ENCODE assay signal across 1 cellular context in the genomic region with DNA sequence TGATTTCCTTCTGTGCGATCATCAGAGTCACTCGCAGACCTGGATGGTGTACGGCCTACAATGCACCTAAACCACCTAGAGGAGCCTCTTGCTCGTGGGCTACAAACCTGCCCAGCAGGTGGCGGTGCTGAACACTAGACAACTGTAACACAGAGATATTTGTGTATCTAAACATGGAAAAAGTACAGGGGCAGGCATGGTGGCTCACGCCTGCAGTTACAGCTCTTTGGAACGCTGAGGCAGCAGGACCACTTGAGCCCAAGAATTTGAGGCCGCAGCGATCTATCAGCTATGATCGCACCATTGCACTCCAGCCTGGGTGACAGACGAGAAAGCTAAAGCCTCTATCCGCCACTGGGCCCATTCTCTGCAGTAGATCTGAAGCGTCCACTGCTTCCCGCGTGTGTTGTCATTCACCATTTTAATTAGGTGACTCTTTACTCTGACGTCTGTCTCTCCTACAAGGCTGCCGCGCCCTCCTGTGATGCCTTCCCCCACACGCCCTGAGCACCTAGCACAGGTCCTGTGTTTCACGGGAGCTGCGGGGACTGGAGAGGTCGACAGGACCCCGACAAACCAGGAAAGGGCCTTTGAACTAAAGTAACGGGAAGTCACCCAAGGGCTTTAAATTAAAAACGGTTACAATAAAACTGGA.
TF ChIP-seq lines count a peak whose summit lies in the region.

No MANE protein-coding gene starts in this region.

TF ChIP-seq in K562, 482 proteins besides CTCF, POLR2A, EP300 and RAD21 (continues in another document):
- TF ChIP-seq BHLHE40 (IDR thresholded peaks at IDR 0.05; ENCODE audit: low read length) (no peak), JUND (IDR thresholded peaks at IDR 0.05; ENCODE audit: borderline replicate concordance, low read depth, low read length) (no peak), JUND (tag; IDR thresholded peaks at IDR 0.05; ENCODE audit: borderline replicate concordance, low read depth, low read length) (0 out of 3 replicates have a peak, but pooled peaks have one; percentile 19), ZFX (CRISPR knock-in tag; IDR thresholded peaks at IDR 0.05) (peak; percentile 69), MAFG (tag; conservative IDR thresholded peaks at IDR 0.05) (no peak), SAP30 (IDR thresholded peaks at IDR 0.05; ENCODE audit: borderline replicate concordance, insufficient read depth, low read depth, low read length, poor library complexity, severe bottlenecking) (peak; percentile 60), TCFL5 (CRISPR knock-in tag; conservative IDR thresholded peaks at IDR 0.05) (no peak), HDAC3 (IDR thresholded peaks at IDR 0.05; ENCODE audit: borderline replicate concordance, partially characterized antibody) (no peak), RB1 (IDR thresholded peaks at IDR 0.05; ENCODE audit: low read depth) (0 out of 2 replicates have a peak, but pooled peaks have one; percentile 22), ZEB2 (IDR thresholded peaks at IDR 0.05) (peak; percentile 81), POLR2AphosphoS5 (IDR thresholded peaks at IDR 0.05; ENCODE audit: control insufficient read depth, insufficient read depth, low read depth, low read length) (peak; percentile 48), ZNF174 (CRISPR knock-in tag; IDR thresholded peaks at IDR 0.05) (no peak), ZNF57 (CRISPR knock-in tag; IDR thresholded peaks at IDR 0.05) (no peak), HDAC1 (IDR thresholded peaks at IDR 0.05) (0 out of 4 replicates have a peak, but pooled peaks of 1 of the 2 experiments have one; percentile 22), FOXK2 (conservative IDR thresholded peaks at IDR 0.05 in 1 of 2, IDR thresholded peaks at IDR 0.05 in 1 of 2; ENCODE audit: low read depth in 2 of 2) (peak; percentile 46 to 63; a peak in 2 of 4 replicates), ARHGAP35 (IDR thresholded peaks at IDR 0.05; ENCODE audit: partially characterized antibody) (no peak), CAMTA2 (CRISPR knock-in tag; conservative IDR thresholded peaks at IDR 0.05) (no peak), U2AF1 (optimal IDR thresholded peaks at IDR 0.05; ENCODE audit: low read depth, low read length) (no peak), ZNF583 (CRISPR knock-in tag; IDR thresholded peaks at IDR 0.05) (no peak), YY1 (IDR thresholded peaks at IDR 0.05; ENCODE audit: borderline replicate concordance in 1 of 3, control insufficient read depth in 1 of 3, extremely low read depth in 1 of 3, insufficient read depth in 3 of 3, insufficient read length in 1 of 3, insufficient replicate concordance in 2 of 3, low read depth in 1 of 3, low read length in 2 of 3) (peak in 2 of 3 experiments; percentile 37 to 52), CHD2 (IDR thresholded peaks at IDR 0.05; ENCODE audit: low read depth, low read length) (no peak), DLX4 (CRISPR knock-in tag; IDR thresholded peaks at IDR 0.05) (no peak), ZBTB11 (CRISPR knock-in tag; IDR thresholded peaks at IDR 0.05) (no peak), RNF2 (IDR thresholded peaks at IDR 0.05) (no peak), VEZF1 (CRISPR knock-in tag; IDR thresholded peaks at IDR 0.05) (no peak), TBL1XR1 (IDR thresholded peaks at IDR 0.05; ENCODE audit: low read length in 2 of 2) (no peak), ESRRB (CRISPR knock-in tag; IDR thresholded peaks at IDR 0.05; ENCODE audit: borderline replicate concordance) (no peak), FOXJ3 (CRISPR knock-in tag; IDR thresholded peaks at IDR 0.05) (peak; percentile 81), MECOM (CRISPR knock-in tag; IDR thresholded peaks at IDR 0.05) (no peak), ZNF717 (CRISPR knock-in tag; IDR thresholded peaks at IDR 0.05) (no peak), FOXA3 (CRISPR knock-in tag; conservative IDR thresholded peaks at IDR 0.05 in 1 of 2, IDR thresholded peaks at IDR 0.05 in 1 of 2) (0 out of 4 replicates have a peak, but pooled peaks of 1 of the 2 experiments have one; percentile 54), MTA3 (IDR thresholded peaks at IDR 0.05; ENCODE audit: borderline replicate concordance) (no peak; the same call in 1 of the 2 replicates), ZBTB1 (CRISPR knock-in tag; IDR thresholded peaks at IDR 0.05; ENCODE audit: borderline replicate concordance, low read depth) (no peak), ATF7 (IDR thresholded peaks at IDR 0.05) (no peak), CBX1 (IDR thresholded peaks at IDR 0.05; ENCODE audit: low read depth) (no peak), GABPB2 (CRISPR knock-in tag; conservative IDR thresholded peaks at IDR 0.05) (no peak), CREM (IDR thresholded peaks at IDR 0.05; ENCODE audit: low read depth) (peak; percentile 32; the same call in 1 of the 2 replicates)
- TF ChIP-seq, protein P1, sequence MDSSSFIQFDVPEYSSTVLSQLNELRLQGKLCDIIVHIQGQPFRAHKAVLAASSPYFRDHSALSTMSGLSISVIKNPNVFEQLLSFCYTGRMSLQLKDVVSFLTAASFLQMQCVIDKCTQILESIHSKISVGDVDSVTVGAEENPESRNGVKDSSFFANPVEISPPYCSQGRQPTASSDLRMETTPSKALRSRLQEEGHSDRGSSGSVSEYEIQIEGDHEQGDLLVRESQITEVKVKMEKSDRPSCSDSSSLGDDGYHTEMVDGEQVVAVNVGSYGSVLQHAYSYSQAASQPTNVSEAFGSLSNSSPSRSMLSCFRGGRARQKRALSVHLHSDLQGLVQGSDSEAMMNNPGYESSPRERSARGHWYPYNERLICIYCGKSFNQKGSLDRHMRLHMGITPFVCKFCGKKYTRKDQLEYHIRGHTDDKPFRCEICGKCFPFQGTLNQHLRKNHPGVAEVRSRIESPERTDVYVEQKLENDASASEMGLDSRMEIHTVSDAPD (CRISPR knock-in tag; IDR thresholded peaks at IDR 0.05): no peak
- TF ChIP-seq, protein P2, sequence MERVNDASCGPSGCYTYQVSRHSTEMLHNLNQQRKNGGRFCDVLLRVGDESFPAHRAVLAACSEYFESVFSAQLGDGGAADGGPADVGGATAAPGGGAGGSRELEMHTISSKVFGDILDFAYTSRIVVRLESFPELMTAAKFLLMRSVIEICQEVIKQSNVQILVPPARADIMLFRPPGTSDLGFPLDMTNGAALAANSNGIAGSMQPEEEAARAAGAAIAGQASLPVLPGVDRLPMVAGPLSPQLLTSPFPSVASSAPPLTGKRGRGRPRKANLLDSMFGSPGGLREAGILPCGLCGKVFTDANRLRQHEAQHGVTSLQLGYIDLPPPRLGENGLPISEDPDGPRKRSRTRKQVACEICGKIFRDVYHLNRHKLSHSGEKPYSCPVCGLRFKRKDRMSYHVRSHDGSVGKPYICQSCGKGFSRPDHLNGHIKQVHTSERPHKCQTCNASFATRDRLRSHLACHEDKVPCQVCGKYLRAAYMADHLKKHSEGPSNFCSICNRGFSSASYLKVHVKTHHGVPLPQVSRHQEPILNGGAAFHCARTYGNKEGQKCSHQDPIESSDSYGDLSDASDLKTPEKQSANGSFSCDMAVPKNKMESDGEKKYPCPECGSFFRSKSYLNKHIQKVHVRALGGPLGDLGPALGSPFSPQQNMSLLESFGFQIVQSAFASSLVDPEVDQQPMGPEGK (CRISPR knock-in tag; IDR thresholded peaks at IDR 0.05; ENCODE audit: borderline replicate concordance): no peak
- TF ChIP-seq, protein P3, sequence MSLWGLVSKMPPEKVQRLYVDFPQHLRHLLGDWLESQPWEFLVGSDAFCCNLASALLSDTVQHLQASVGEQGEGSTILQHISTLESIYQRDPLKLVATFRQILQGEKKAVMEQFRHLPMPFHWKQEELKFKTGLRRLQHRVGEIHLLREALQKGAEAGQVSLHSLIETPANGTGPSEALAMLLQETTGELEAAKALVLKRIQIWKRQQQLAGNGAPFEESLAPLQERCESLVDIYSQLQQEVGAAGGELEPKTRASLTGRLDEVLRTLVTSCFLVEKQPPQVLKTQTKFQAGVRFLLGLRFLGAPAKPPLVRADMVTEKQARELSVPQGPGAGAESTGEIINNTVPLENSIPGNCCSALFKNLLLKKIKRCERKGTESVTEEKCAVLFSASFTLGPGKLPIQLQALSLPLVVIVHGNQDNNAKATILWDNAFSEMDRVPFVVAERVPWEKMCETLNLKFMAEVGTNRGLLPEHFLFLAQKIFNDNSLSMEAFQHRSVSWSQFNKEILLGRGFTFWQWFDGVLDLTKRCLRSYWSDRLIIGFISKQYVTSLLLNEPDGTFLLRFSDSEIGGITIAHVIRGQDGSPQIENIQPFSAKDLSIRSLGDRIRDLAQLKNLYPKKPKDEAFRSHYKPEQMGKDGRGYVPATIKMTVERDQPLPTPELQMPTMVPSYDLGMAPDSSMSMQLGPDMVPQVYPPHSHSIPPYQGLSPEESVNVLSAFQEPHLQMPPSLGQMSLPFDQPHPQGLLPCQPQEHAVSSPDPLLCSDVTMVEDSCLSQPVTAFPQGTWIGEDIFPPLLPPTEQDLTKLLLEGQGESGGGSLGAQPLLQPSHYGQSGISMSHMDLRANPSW (CRISPR knock-in tag; IDR thresholded peaks at IDR 0.05): no peak
- TF ChIP-seq, protein P4, sequence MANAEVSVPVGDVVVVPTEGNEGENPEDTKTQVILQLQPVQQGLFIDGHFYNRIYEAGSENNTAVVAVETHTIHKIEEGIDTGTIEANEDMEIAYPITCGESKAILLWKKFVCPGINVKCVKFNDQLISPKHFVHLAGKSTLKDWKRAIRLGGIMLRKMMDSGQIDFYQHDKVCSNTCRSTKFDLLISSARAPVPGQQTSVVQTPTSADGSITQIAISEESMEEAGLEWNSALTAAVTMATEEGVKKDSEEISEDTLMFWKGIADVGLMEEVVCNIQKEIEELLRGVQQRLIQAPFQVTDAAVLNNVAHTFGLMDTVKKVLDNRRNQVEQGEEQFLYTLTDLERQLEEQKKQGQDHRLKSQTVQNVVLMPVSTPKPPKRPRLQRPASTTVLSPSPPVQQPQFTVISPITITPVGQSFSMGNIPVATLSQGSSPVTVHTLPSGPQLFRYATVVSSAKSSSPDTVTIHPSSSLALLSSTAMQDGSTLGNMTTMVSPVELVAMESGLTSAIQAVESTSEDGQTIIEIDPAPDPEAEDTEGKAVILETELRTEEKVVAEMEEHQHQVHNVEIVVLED (CRISPR knock-in tag; IDR thresholded peaks at IDR 0.05): no peak
- TF ChIP-seq, protein P5, sequence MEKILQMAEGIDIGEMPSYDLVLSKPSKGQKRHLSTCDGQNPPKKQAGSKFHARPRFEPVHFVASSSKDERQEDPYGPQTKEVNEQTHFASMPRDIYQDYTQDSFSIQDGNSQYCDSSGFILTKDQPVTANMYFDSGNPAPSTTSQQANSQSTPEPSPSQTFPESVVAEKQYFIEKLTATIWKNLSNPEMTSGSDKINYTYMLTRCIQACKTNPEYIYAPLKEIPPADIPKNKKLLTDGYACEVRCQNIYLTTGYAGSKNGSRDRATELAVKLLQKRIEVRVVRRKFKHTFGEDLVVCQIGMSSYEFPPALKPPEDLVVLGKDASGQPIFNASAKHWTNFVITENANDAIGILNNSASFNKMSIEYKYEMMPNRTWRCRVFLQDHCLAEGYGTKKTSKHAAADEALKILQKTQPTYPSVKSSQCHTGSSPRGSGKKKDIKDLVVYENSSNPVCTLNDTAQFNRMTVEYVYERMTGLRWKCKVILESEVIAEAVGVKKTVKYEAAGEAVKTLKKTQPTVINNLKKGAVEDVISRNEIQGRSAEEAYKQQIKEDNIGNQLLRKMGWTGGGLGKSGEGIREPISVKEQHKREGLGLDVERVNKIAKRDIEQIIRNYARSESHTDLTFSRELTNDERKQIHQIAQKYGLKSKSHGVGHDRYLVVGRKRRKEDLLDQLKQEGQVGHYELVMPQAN (IDR thresholded peaks at IDR 0.05; ENCODE audit: borderline replicate concordance): peak; percentile 40; the same call in 1 of the 2 replicates
- TF ChIP-seq, protein P6, sequence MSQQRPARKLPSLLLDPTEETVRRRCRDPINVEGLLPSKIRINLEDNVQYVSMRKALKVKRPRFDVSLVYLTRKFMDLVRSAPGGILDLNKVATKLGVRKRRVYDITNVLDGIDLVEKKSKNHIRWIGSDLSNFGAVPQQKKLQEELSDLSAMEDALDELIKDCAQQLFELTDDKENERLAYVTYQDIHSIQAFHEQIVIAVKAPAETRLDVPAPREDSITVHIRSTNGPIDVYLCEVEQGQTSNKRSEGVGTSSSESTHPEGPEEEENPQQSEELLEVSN (IDR thresholded peaks at IDR 0.05; ENCODE audit: borderline replicate concordance in 1 of 2, extremely low read depth in 1 of 2, insufficient read depth in 1 of 2, insufficient read length in 1 of 2, low read depth in 1 of 2, low read length in 1 of 2, poor library complexity in 1 of 2, severe bottlenecking in 1 of 2): peak in 1 of 2 experiments; percentile 22
- TF ChIP-seq, protein P7, sequence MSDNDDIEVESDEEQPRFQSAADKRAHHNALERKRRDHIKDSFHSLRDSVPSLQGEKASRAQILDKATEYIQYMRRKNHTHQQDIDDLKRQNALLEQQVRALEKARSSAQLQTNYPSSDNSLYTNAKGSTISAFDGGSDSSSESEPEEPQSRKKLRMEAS (CRISPR knock-in tag; IDR thresholded peaks at IDR 0.05): no peak; the same call in 1 of the 2 replicates
